8 cellular contexts compared by ENCODE assay signal in the genomic region with DNA sequence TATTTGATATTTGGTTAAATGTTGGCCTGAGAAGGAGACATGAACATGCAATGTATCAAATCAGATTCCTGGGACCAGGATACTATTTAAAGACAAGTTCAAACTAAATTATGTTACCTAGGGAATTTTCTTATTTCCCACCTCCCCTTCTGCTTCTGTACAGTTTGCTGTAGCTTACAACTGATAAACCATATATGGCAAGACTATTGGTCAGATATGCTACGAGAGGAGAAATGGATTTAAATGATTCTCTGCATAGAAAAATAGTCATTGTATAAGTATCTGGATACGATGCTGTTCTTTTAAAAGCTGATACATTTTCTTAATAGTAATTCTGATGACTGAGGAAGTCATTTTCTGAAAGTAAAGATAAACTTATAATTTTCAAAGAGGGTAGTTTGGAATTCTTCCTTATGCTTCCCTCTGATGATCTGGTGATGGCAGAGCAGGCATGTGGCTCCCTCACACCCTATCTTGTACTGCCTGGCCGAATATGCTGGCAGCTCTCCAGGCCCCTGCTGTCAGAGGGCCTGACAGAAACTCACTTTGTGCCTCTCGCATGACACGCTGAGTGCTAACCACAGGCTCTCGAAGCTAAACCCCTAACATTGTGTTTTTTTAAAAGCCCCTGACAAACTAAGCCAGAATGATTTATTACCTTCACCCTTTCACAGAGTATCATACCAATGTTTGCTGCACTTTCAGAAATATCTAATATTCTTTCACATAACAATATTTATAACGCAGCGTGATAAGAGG. TPM values are rescaled to one million over a fixed set of nuclear protein-coding genes. Genes with fewer than 3 reads are reported as not detected.
DNase-seq lines count a peak whose midpoint lies in the region; ATAC-seq and TF ChIP-seq lines count a peak whose summit lies in the region.

No MANE protein-coding gene starts in this region.

- no peaks in the 10 kb centered on the region for H3K27me3 Mint-ChIP-seq in activated CD8-positive, alpha-beta memory T cell treated with anti-CD3 and anti-CD28 coated beads, Interleukin-2, amount 10 ng/mL, durations not matched to agents 7 days and 5 days
- no peaks in the 10 kb centered on the region for H3K27me3 Mint-ChIP-seq in type B pancreatic cell
- no peaks in the 10 kb centered on the region for H3K27me3 Mint-ChIP-seq in Caco-2 (ENCODE audit: insufficient read depth, unreplicated experiment)

- CTCF ChIA-PET in activated CD8-positive, alpha-beta memory T cell treated with anti-CD3 and anti-CD28 coated beads, Interleukin-2, amount 10 ng/mL, durations not matched to agents 7 days and 5 days (lab: Charles Lee) = interaction anchor here (0.7 to 1.0 kb wide), 2 partner anchors 12 to 24 kb away, joined by 3 read pairs; no protein-coding TSS in a partner anchor
- CTCF ChIA-PET in Caco-2 (lab: Charles Lee) = no interaction called here

- no peak overlapping the region for H3K4me3 ChIP-seq in cardiac fibroblast (replicated peaks in 1 of 2; ENCODE audit: low read depth in 2 of 2, low read length in 2 of 2)
- no peak overlapping the region for H3K4me3 ChIP-seq in Caco-2 (ENCODE audit: low read depth, low read length)

- peak; percentile 42 for ATAC-seq in activated CD8-positive, alpha-beta memory T cell treated with anti-CD3 and anti-CD28 coated beads, Interleukin-2, amount 10 ng/mL, durations not matched to agents 7 days and 5 days
- ATAC-seq in GM19035 (IDR thresholded peaks at IDR 0.05; ENCODE audit: unreplicated experiment) = no peak

- no peaks in the 10 kb centered on the region for H3K27me3 ChIP-seq in Caco-2 (replicated peaks; ENCODE audit: control insufficient read depth, insufficient read depth, low read length)

- peaks cover 2% of the 10 kb centered on the region; the same call in 1 of the 2 replicates for H3K36me3 ChIP-seq in Caco-2 (ENCODE audit: control insufficient read depth, insufficient read depth, low read length)

- POLR2A ChIA-PET in Caco-2 (lab: Charles Lee) = no interaction called here

- no TSS peak for BruUV-seq in Caco-2 (replicated peaks; lab: Mats Ljungman, UMichigan)

- no peaks in the 10 kb centered on the region for H3K9me3 ChIP-seq in Caco-2

- peaks cover 21% of the 10 kb centered on the region for H3K4me1 ChIP-seq in Caco-2

- H3K36me3 Mint-ChIP-seq in activated CD8-positive, alpha-beta memory T cell treated with anti-CD3 and anti-CD28 coated beads, Interleukin-2, amount 10 ng/mL, durations not matched to agents 7 days and 5 days = peaks cover 10% of the 10 kb centered on the region
- H3K36me3 Mint-ChIP-seq in type B pancreatic cell = peaks cover 27% of the 10 kb centered on the region
- peaks cover 30% of the 10 kb centered on the region for H3K36me3 Mint-ChIP-seq in Caco-2 (ENCODE audit: insufficient read depth, unreplicated experiment)

- no peak for DNase-seq in activated CD8-positive, alpha-beta memory T cell treated with anti-CD3 and anti-CD28 coated beads, Interleukin-2, amount 10 ng/mL, durations not matched to agents 7 days and 5 days
- DNase-seq in activated CD8-positive, alpha-beta memory T cell treated with anti-CD3 and anti-CD28 coated beads, Interleukin-2, amount 50 U/mL, for 48 hours = no peak
- DNase-seq in NCI-H1694 (lab: John Stamatoyannopoulos, UW) = peak; percentile 6
- DNase-seq in cardiac fibroblast (ENCODE audit: low read depth in 2 of 2) = peak; percentile 37 to 64
- no peak for DNase-seq in type B pancreatic cell (ENCODE audit: extremely low spot score, unreplicated experiment)
- DNase-seq in Caco-2 = no peak
- no peak for DNase-seq in GM03348 (ENCODE audit: low spot score)

- intact Hi-C loops in Caco-2 (cut with micrococcal nuclease; ENCODE audit: unreplicated experiment) = no loop called here

- TF ChIP-seq CTCF in cardiac fibroblast (IDR thresholded peaks at IDR 0.05; ENCODE audit: low read depth, low read length) (no peak), type B pancreatic cell (conservative IDR thresholded peaks at IDR 0.05) (no peak), Caco-2 (IDR thresholded peaks at IDR 0.05; ENCODE audit: insufficient read depth in 1 of 2, low read depth in 1 of 2, low read length in 1 of 2, severe bottlenecking in 1 of 2, unreplicated experiment in 1 of 2) (no peak)

- peaks cover 13% of the 10 kb centered on the region for H3K4me1 Mint-ChIP-seq in activated CD8-positive, alpha-beta memory T cell treated with anti-CD3 and anti-CD28 coated beads, Interleukin-2, amount 10 ng/mL, durations not matched to agents 7 days and 5 days
- H3K4me1 Mint-ChIP-seq in type B pancreatic cell (ENCODE audit: unreplicated experiment) = peaks cover 25% of the 10 kb centered on the region
- H3K4me1 Mint-ChIP-seq in Caco-2 (ENCODE audit: low read depth, unreplicated experiment) = peaks cover 19% of the 10 kb centered on the region

- no peak overlapping the region for H3K4me3 Mint-ChIP-seq in activated CD8-positive, alpha-beta memory T cell treated with anti-CD3 and anti-CD28 coated beads, Interleukin-2, amount 10 ng/mL, durations not matched to agents 7 days and 5 days
- H3K4me3 Mint-ChIP-seq in type B pancreatic cell = peak overlapping the region; percentile 23
- H3K4me3 Mint-ChIP-seq in Caco-2 (ENCODE audit: unreplicated experiment) = no peak overlapping the region

- H3K27ac Mint-ChIP-seq in activated CD8-positive, alpha-beta memory T cell treated with anti-CD3 and anti-CD28 coated beads, Interleukin-2, amount 10 ng/mL, durations not matched to agents 7 days and 5 days = no peak overlapping the region
- H3K27ac Mint-ChIP-seq in type B pancreatic cell (no peak overlapping the region), Caco-2 (ENCODE audit: unreplicated experiment) (no peak overlapping the region)

- H3K9me3 Mint-ChIP-seq in activated CD8-positive, alpha-beta memory T cell treated with anti-CD3 and anti-CD28 coated beads, Interleukin-2, amount 10 ng/mL, durations not matched to agents 7 days and 5 days (ENCODE audit: low read depth) = no peaks in the 10 kb centered on the region
- no peaks in the 10 kb centered on the region for H3K9me3 Mint-ChIP-seq in type B pancreatic cell
- no peaks in the 10 kb centered on the region for H3K9me3 Mint-ChIP-seq in Caco-2 (ENCODE audit: unreplicated experiment)

RNA-seq across cellular contexts. Expression of a gene that starts 19.4 kb away (rescaled TPM):
- 10 to 100 TPM; 10.7 to 17.8 TPM for total RNA-seq in activated CD8-positive, alpha-beta memory T cell treated with anti-CD3 and anti-CD28 coated beads, Interleukin-2, amount 10 ng/mL, durations not matched to agents 7 days and 5 days
- total RNA-seq in type B pancreatic cell (ENCODE audit: low replicate concordance) = 20.2 and 22.9 TPM in 2 replicates
- total RNA-seq in Caco-2 (2022) = 44.3 and 44.5 TPM in 2 replicates

RNA-seq across cellular contexts. Expression of a gene that starts 40.7 kb away (rescaled TPM):
- not detected for total RNA-seq in activated CD8-positive, alpha-beta memory T cell treated with anti-CD3 and anti-CD28 coated beads, Interleukin-2, amount 10 ng/mL, durations not matched to agents 7 days and 5 days
- total RNA-seq in type B pancreatic cell (ENCODE audit: low replicate concordance) = 18.4 and 207 TPM in 2 replicates
- total RNA-seq in Caco-2 (2022) = 12.7 and 14.2 TPM in 2 replicates

Comparison
In these comparisons a context has a peak if more than half of its experiments do, and no peak if none do; other contexts are left out.
1. DNase-seq: peak in NCI-H1694 (single experiment) and cardiac fibroblast (2 of 2); none in activated CD8-positive, alpha-beta memory T cell treated with anti-CD3 and anti-CD28 coated beads, Interleukin-2, amount 10 ng/mL, durations not matched to agents 7 days and 5 days (single experiment), activated CD8-positive, alpha-beta memory T cell treated with anti-CD3 and anti-CD28 coated beads, Interleukin-2, amount 50 U/mL, for 48 hours (single experiment), type B pancreatic cell (single experiment), Caco-2 (0 of 2) and GM03348 (single experiment).
2. RNA of a gene that starts 40.7 kb away (total RNA-seq): 18.4 to 207 TPM in type B pancreatic cell and 12.7 to 14.2 TPM in Caco-2; not detected in activated CD8-positive, alpha-beta memory T cell treated with anti-CD3 and anti-CD28 coated beads, Interleukin-2, amount 10 ng/mL, durations not matched to agents 7 days and 5 days; every median in the first group is over 10 times any median in the second.